1 cellular context compared by ENCODE assay signal in the genomic region with DNA sequence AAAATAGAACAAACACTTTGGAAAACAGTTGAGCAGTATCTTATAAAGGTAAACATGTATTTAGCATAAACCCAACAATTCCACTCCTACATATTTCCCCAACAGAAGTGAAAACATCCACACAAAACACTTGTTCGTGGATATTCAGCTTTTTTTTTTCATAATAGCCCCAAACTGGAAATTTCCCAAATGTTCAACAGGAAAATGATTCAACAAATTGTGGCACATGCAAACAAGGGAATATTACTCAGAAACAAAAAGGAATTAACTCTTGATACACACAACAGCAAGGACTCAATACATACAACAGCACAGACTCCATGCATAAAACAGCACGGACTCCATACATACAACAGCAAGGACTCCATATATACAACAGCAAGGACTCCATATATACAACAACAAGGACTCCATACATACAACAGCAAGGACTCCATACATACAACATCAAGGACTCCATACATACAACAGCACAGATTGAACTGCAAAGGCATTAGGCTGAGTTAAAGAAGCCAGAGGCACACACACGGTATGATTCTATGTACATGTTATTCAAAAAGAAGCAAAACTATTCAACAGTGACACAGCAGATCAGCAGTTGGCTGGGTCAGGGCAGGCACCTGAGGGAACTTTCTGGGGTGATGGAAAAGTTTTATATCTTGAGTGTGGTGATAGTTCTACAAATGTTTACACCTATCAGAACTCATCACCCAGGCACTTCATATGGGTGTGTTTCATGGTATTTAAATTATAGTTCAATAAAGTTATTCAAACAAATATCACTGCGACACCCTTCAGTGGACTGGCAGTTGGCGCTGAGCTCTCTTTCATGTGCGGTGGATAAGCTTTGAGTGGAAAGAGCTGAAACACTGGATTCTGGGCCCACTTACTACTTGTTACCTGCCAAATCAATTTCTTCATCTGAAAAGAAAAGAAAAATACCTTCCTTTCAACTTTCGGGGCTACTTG.
TF ChIP-seq lines count a peak whose summit lies in the region.

No MANE protein-coding gene starts in this region.

TF ChIP-seq in H1, 55 proteins besides CTCF, POLR2A, EP300 and RAD21:
- TF ChIP-seq SIX5 (IDR thresholded peaks at IDR 0.05; ENCODE audit: low read depth, low read length) (no peak), CHD7 (IDR thresholded peaks at IDR 0.05; ENCODE audit: insufficient replicate concordance, low read length) (no peak)
